ENCODE assay signal across 12 cellular contexts in genomic region chr11:114182471-114182968, GRCh38.
DNase-seq lines count a peak whose midpoint lies in the region; ATAC-seq and TF ChIP-seq lines count a peak whose summit lies in the region.
"Had no signal": no experiment of that assay in that cellular context is flagged by ENCODE, and none has a peak within 500 bp of the region (broad histone marks: within the 10 kb centered on the region; RNA-seq: fewer than 3 reads in every experiment).

No MANE protein-coding gene starts in this region.

- no peak overlapping the region for H3K9ac ChIP-seq in neural progenitor cell

- H2AFZ ChIP-seq in neural progenitor cell (replicated peaks), result no peak overlapping the region

- peaks cover 25% of the 10 kb centered on the region for H4K20me1 ChIP-seq in neural progenitor cell (ENCODE audit: low read depth)

- no peaks in the 10 kb centered on the region for H3F3A ChIP-seq in neural progenitor cell (ENCODE audit: low read depth)

- H3K27ac ChIP-seq in right cardiac atrium (ENCODE audit: low read length) (peak overlapping the region; percentile 26), caudate nucleus (ENCODE audit: low read depth, low read length) (peak overlapping the region; percentile 18), neural progenitor cell (no peak overlapping the region)

- no peak for DNase-seq in right cardiac atrium
- no peak for DNase-seq in left cardiac atrium
- no peak for DNase-seq in caudate nucleus (lab: John Stamatoyannopoulos, UW)
- no peak for DNase-seq in neural progenitor cell (ENCODE audit: low spot score)
- no peak for DNase-seq in central memory CD4-positive, alpha-beta T cell
- no peak for DNase-seq in NCI-H187 (lab: John Stamatoyannopoulos, UW)
- DNase-seq in NCI-H187 treated with DMSO at 0.1 percent for 48 hours (lab: John Stamatoyannopoulos, UW), result no peak
- DNase-seq: HFFc6 had no signal

- intact Hi-C loops in right cardiac atrium (cut with DNase I) (loop anchor here in 3 of 4 donors (5.0 to 10.0 kb wide), 3 partner anchors 75 to 145 kb away; no protein-coding TSS in a partner anchor), left cardiac atrium (cut with DNase I) (loop anchor here in 1 of 2 donors (5.0 kb wide), 2 partner anchors 75 to 125 kb away; partner anchors contain the start of gene ZBTB16)

- ATAC-seq in right cardiac atrium (no peak), left cardiac atrium (no peak), GM19351 (IDR thresholded peaks at IDR 0.05; ENCODE audit: unreplicated experiment) (no peak)
- ATAC-seq: left lobe of liver, Panc1, WTC11 had no signal

- H3K4me3 ChIP-seq in right cardiac atrium (ENCODE audit: low read length), result no peak overlapping the region
- H3K4me3 ChIP-seq in neural progenitor cell, result no peak overlapping the region

- H3K27ac Mint-ChIP-seq in neural progenitor cell, result peak overlapping the region; percentile 99
- H3K27ac Mint-ChIP-seq: HFFc6, WTC11 had no signal

- no peaks in the 10 kb centered on the region for H3K36me3 ChIP-seq in neural progenitor cell

- H3K36me3 Mint-ChIP-seq in neural progenitor cell, result peaks cover 34% of the 10 kb centered on the region
- H3K36me3 Mint-ChIP-seq: WTC11 had no signal

- H3K4me2 ChIP-seq in neural progenitor cell, result no peak overlapping the region

- H3K9me3 Mint-ChIP-seq in neural progenitor cell, result peaks cover 16% of the 10 kb centered on the region
- H3K9me3 Mint-ChIP-seq: HFFc6 had no signal

- no peak for TF ChIP-seq CTCF in neural progenitor cell (IDR thresholded peaks at IDR 0.05)

- 74% methylated on average over 10 of the region's 10 CpGs for WGBS in right cardiac atrium

- peaks cover 55% of the 10 kb centered on the region for H3K4me1 Mint-ChIP-seq in neural progenitor cell

- H3K4me1 ChIP-seq in right cardiac atrium (ENCODE audit: control insufficient read depth, insufficient read depth, low read length), result peaks cover 65% of the 10 kb centered on the region
- H3K4me1 ChIP-seq in neural progenitor cell, result peaks cover 37% of the 10 kb centered on the region

- H3K4me3 Mint-ChIP-seq in neural progenitor cell, result peak overlapping the region; percentile 28
- H3K4me3 Mint-ChIP-seq: HFFc6, WTC11 had no signal

- H3K9me3 ChIP-seq in right cardiac atrium (ENCODE audit: control insufficient read depth, low read length) (no peaks in the 10 kb centered on the region), neural progenitor cell (ENCODE audit: low read depth) (no peaks in the 10 kb centered on the region)

- H3K79me2 ChIP-seq in neural progenitor cell (ENCODE audit: low read depth), result peaks cover 11% of the 10 kb centered on the region

- H3K27me3 Mint-ChIP-seq in neural progenitor cell (ENCODE audit: insufficient read depth, low read depth), result peaks cover 12% of the 10 kb centered on the region

- H3K27me3 ChIP-seq in right cardiac atrium (ENCODE audit: control insufficient read depth, insufficient read depth), result no peaks in the 10 kb centered on the region
- no peaks in the 10 kb centered on the region for H3K27me3 ChIP-seq in neural progenitor cell
